In the genomic region with DNA sequence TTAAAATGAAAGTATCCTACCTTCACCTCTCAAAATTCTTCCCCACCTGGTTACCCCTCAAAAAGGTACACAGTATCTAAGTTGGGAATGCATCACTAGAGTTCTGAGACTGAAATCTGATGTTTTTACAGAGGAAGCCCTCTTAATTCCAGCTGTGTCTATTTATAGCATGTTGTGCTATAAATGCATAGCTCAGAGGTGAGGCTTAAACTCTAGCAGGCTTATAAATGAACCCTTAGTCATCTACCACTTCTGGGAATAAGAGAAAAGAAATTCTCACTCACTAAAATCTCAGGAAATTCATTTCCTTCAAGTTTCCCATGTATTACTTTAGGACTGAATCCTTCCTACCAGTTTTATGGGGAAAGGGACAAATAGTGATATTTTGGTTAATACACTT, we compare ENCODE assay signal across 9 cellular contexts. TPM values are rescaled to one million over a fixed set of nuclear protein-coding genes. Genes with fewer than 3 reads are reported as not detected.
DNase-seq lines count a peak whose midpoint lies in the region; ATAC-seq and TF ChIP-seq lines count a peak whose summit lies in the region.
"Had no signal": no experiment of that assay in that cellular context is flagged by ENCODE, and none has a peak within 500 bp of the region (broad histone marks: within the 10 kb centered on the region; RNA-seq: fewer than 3 reads in every experiment).

No MANE protein-coding gene starts in this region.

- no peak for TF ChIP-seq CTCF in sigmoid colon (IDR thresholded peaks at IDR 0.05)

- TF ChIP-seq POLR2A in sigmoid colon (IDR thresholded peaks at IDR 0.05) = no peak

- H3K4me3 ChIP-seq in sigmoid colon = no peak overlapping the region

- H3K27me3 Mint-ChIP-seq in T-helper 17 cell = no peaks in the 10 kb centered on the region
- H3K27me3 Mint-ChIP-seq: stimulated activated memory B cell treated with anti-CD40 and anti-IgM and Interleukin-4, amounts not matched to agents 10 μg/mL and 1 μg/mL and 100 μg/mL, for 72 hours had no signal

- H3K27ac ChIP-seq in sigmoid colon = peak overlapping the region; percentile 91 to 99 (median 96)

- DNase-seq in EL (peak; percentile 84), T-helper 17 cell (no peak), glomerular visceral epithelial cell (ENCODE audit: extremely low spot score) (peak; percentile 47), sigmoid colon (no peak), nucleus accumbens (lab: John Stamatoyannopoulos, UW) (no peak), CD1c-positive myeloid dendritic cell (ENCODE audit: extremely low spot score) (no peak), middle frontal gyrus (ENCODE audit: extremely low spot score, low spot score) (no peak)

- H3K4me3 Mint-ChIP-seq in T-helper 17 cell = no peak overlapping the region
- H3K4me3 Mint-ChIP-seq: stimulated activated memory B cell treated with anti-CD40 and anti-IgM and Interleukin-4, amounts not matched to agents 10 μg/mL and 1 μg/mL and 100 μg/mL, for 72 hours had no signal

- no peaks in the 10 kb centered on the region for H3K27me3 ChIP-seq in sigmoid colon

- peaks cover 37% of the 10 kb centered on the region for H3K4me1 Mint-ChIP-seq in T-helper 17 cell

- ATAC-seq in T-helper 17 cell (no peak), HG03135 (IDR thresholded peaks at IDR 0.05; ENCODE audit: unreplicated experiment) (no peak)
- ATAC-seq: stimulated activated memory B cell treated with anti-CD40 and anti-IgM and Interleukin-4, amounts not matched to agents 10 μg/mL and 1 μg/mL and 100 μg/mL, for 72 hours had no signal

- H3K36me3 ChIP-seq in sigmoid colon = peaks cover 0 to 14% (median under 1%) of the 10 kb centered on the region in 4 donors

- H3K27ac Mint-ChIP-seq in T-helper 17 cell = peak overlapping the region; percentile 88
- H3K27ac Mint-ChIP-seq: stimulated activated memory B cell treated with anti-CD40 and anti-IgM and Interleukin-4, amounts not matched to agents 10 μg/mL and 1 μg/mL and 100 μg/mL, for 72 hours had no signal

- intact Hi-C loops in sigmoid colon (cut with DNase I) = no loop called here

- H3K9me3 ChIP-seq in T-helper 17 cell (ENCODE audit: control insufficient read depth, low read length, poor library complexity, severe bottlenecking) (no peaks in the 10 kb centered on the region), sigmoid colon (no peaks in the 10 kb centered on the region)

- peak in 2 of 4 donors; percentile 50 to 56 for TF ChIP-seq EP300 in sigmoid colon (IDR thresholded peaks at IDR 0.05)

- peaks cover 2% of the 10 kb centered on the region for H3K36me3 Mint-ChIP-seq in T-helper 17 cell (ENCODE audit: low read depth)

- peaks cover 0 to 100% (median 91%) of the 10 kb centered on the region in 4 donors for H3K4me1 ChIP-seq in sigmoid colon

RNA-seq across cellular contexts. Expression of a gene that starts 9.1 kb away (rescaled TPM):
- total RNA-seq in T-helper 17 cell = 100 to 1,000 TPM in 1 of 2 donors, 10 to 100 TPM in 1; 77.9 to 115 TPM
- 100 to 1,000 TPM; 303 to 609 (median 321) TPM for total RNA-seq in sigmoid colon
- polyA plus RNA-seq in sigmoid colon = 100 to 1,000 TPM in 1 of 3 donors, 10 to 100 TPM in 2; 22.8 to 140 (median 44.6) TPM

Comparison
In these comparisons a context has a peak if more than half of its experiments do, and no peak if none do; other contexts are left out.
1. DNase-seq: peak in EL (single experiment) and glomerular visceral epithelial cell (single experiment); none in T-helper 17 cell (0 of 3), sigmoid colon (single experiment), nucleus accumbens (0 of 56), CD1c-positive myeloid dendritic cell (single experiment) and middle frontal gyrus (single experiment).